Comparison of ENCODE assay signal across 12 cellular contexts in genomic region chr14:51520087-51520486, GRCh38.
"Had no signal": no experiment of that assay in that cellular context is flagged by ENCODE, and none has a peak within 500 bp of the region (broad histone marks: within the 10 kb centered on the region; RNA-seq: fewer than 3 reads in every experiment).

No MANE protein-coding gene starts in this region.

- FAIRE-seq: TTC549 had no signal

- H3K9me3 ChIP-seq: ovary, testis, upper lobe of right lung had no signal

- H3K27me3 ChIP-seq: ovary, testis, upper lobe of right lung had no signal

- H3K36me3 ChIP-seq: ovary, upper lobe of right lung had no signal

- H3K4me1 ChIP-seq: upper lobe of right lung had no signal

- H3K4me3 ChIP-seq: ovary, testis, upper lobe of right lung had no signal

- H3K27ac ChIP-seq: ovary, testis, upper lobe of right lung had no signal

- DNase-seq: activated CD4-positive, alpha-beta T cell treated with anti-CD3 and anti-CD28 coated beads, Interleukin-2, amount 10 ng/mL, durations not matched to agents 7 days and 5 days; activated CD4-positive, CD25-positive, alpha-beta regulatory T cell; activated CD8-positive, alpha-beta memory T cell treated with anti-CD3 and anti-CD28 coated beads for 24 hours; activated naive CD4-positive, alpha-beta T cell treated with Interleukin-2 at 50 U/mL for 16 hours; cerebellar nuclear complex; ovary; stimulated activated CD4-positive, alpha-beta T cell treated with anti-CD3 and anti-CD28 coated beads, Interleukin-15, amount 100 ng/mL, for 24 hours; stimulated activated CD4-positive, alpha-beta T cell treated with anti-CD3 and anti-CD28 coated beads, Interleukin-4, amount 100 ng/mL, for 24 hours; T-helper 2 cell; testis; upper lobe of right lung had no signal

- ATAC-seq: upper lobe of right lung had no signal
